Comparison of ENCODE assay signal across 22 cellular contexts in the genomic region with DNA sequence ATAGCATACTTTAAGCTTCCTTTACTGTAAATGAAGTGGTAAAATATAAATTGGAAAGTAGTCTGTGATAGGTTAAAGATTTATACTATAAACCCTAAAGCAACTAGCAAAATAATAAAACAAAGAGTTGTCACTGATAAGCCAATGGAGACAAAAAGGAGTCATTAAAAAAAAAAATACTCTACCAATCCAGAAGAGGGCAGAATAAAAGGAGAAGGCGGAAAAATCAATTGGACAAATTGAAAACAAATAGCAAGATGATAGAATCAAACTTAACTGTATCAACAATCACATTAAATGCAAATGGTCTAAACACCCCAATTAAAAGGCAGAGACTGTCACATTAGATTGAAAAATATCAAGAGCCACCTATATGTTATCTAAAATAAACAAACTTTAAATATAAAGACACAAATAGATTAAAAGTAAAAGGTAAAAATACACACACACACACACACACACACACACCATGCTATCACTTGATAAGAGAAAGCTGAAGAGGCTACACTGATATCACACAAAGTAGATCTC.
DNase-seq lines count a peak whose midpoint lies in the region; ATAC-seq, FAIRE-seq and TF ChIP-seq lines count a peak whose summit lies in the region.
"Had no signal": no experiment of that assay in that cellular context is flagged by ENCODE, and none has a peak within 500 bp of the region (broad histone marks: within the 10 kb centered on the region; RNA-seq: fewer than 3 reads in every experiment).

No MANE protein-coding gene starts in this region.

- H3K4me1 Mint-ChIP-seq in endodermal cell (no peaks in the 10 kb centered on the region), GM23338 (no peaks in the 10 kb centered on the region)
- H3K4me1 Mint-ChIP-seq: CD14-positive monocyte had no signal

- H2AFZ ChIP-seq in HepG2 (ENCODE audit: low read length) (no peak overlapping the region), Loucy (ENCODE audit: low read length) (no peak overlapping the region), GM23338 (no peak overlapping the region)

- no peak overlapping the region for H3K4me2 ChIP-seq in HepG2 (ENCODE audit: low read depth, low read length)
- no peak overlapping the region for H3K4me2 ChIP-seq in Loucy (ENCODE audit: low read depth, low read length, poor library complexity, severe bottlenecking)
- no peak overlapping the region for H3K4me2 ChIP-seq in GM23338

- H3K79me2 ChIP-seq in HepG2 (ENCODE audit: insufficient read depth, low read length) (no peaks in the 10 kb centered on the region), Loucy (ENCODE audit: insufficient read depth, low read length) (no peaks in the 10 kb centered on the region), GM23338 (replicated peaks; ENCODE audit: insufficient read depth) (no peaks in the 10 kb centered on the region; the same call in 1 of the 2 replicates)

- DNase-seq in HepG2 (ENCODE audit: low spot score) (no peak), right lobe of liver (no peak), endodermal cell (no peak), NOMO-1 (lab: John Stamatoyannopoulos, UW; ENCODE audit: unreplicated experiment in 2 of 2) (no peak), GM23338 (ENCODE audit: low spot score) (no peak), NCI-H187 (lab: John Stamatoyannopoulos, UW) (no peak), right atrium auricular region (ENCODE audit: low spot score) (no peak)
- DNase-seq: activated CD4-positive, CD25-positive, alpha-beta regulatory T cell; activated CD8-positive, alpha-beta T cell treated with anti-CD3 and anti-CD28 coated beads, Interleukin-2, amount 10 ng/mL, durations not matched to agents 7 days and 5 days; activated naive CD4-positive, alpha-beta T cell treated with anti-CD3 and anti-CD28 coated beads for 36 hours; activated T-cell treated with anti-CD3 and anti-CD28 coated beads, Interleukin-2, amount 50 U/mL, for 1 hour; dermis blood vessel endothelial cell; DMS 273 treated with DMSO at 0.1 percent for 48 hours; hypothalamus; mucosa of descending colon; NCI-H1105 treated with DMSO at 0.1 percent for 48 hours; NCI-H510A; T1000; uterus had no signal

- in situ Hi-C loops in HepG2 (cut with HindIII; ENCODE audit: extremely low pct_ligation_motif_present, low pct_unique_long_range_greater_than_20kb): no loop called here

- H3K4me3 Mint-ChIP-seq in endodermal cell (no peak overlapping the region), GM23338 (no peak overlapping the region)
- H3K4me3 Mint-ChIP-seq: activated CD8-positive, alpha-beta T cell treated with anti-CD3 and anti-CD28 coated beads, Interleukin-2, amount 10 ng/mL, durations not matched to agents 7 days and 5 days; activated naive CD4-positive, alpha-beta T cell treated with anti-CD3 and anti-CD28 coated beads for 36 hours; CD14-positive monocyte had no signal

- H3F3A ChIP-seq in Loucy (ENCODE audit: low read depth) (no peaks in the 10 kb centered on the region), GM23338 (replicated peaks; ENCODE audit: low read depth) (no peaks in the 10 kb centered on the region)

- H3K36me3 ChIP-seq in HepG2 (replicated peaks in 1 of 2; ENCODE audit: control insufficient read depth in 1 of 2, insufficient read depth in 2 of 2, low read length in 2 of 2) (peaks cover 18 to 61% of the 10 kb centered on the region in 2 experiments), right lobe of liver (peaks cover 0 to 40% (median 7%) of the 10 kb centered on the region in 4 donors), Loucy (ENCODE audit: insufficient read depth, low read length) (peaks cover 75% of the 10 kb centered on the region), endodermal cell (ENCODE audit: control insufficient read depth, insufficient read depth, low read length) (peaks cover 91% of the 10 kb centered on the region), GM23338 (ENCODE audit: insufficient read depth) (no peaks in the 10 kb centered on the region; the same call in 1 of the 2 replicates), right atrium auricular region (peaks cover 28% of the 10 kb centered on the region)
- H3K36me3 ChIP-seq: prostate gland, uterus had no signal

- H3K9me3 Mint-ChIP-seq in endodermal cell: peaks cover 17% of the 10 kb centered on the region
- H3K9me3 Mint-ChIP-seq in GM23338: no peaks in the 10 kb centered on the region

- H3K27me3 Mint-ChIP-seq in endodermal cell (ENCODE audit: insufficient read depth): no peaks in the 10 kb centered on the region
- H3K27me3 Mint-ChIP-seq in GM23338 (ENCODE audit: insufficient read depth, low read depth, poor library complexity): no peaks in the 10 kb centered on the region

- no peak for TF ChIP-seq RAD21 in HepG2 (CRISPR knock-in tag; IDR thresholded peaks at IDR 0.05)

- TF ChIP-seq EP300 in HepG2 (IDR thresholded peaks at IDR 0.05; ENCODE audit: low read depth in 2 of 2, low read length in 2 of 2) (no peak), HepG2 (CRISPR knock-in tag; IDR thresholded peaks at IDR 0.05; ENCODE audit: borderline replicate concordance) (no peak)

- intact Hi-C loops in HepG2 (cut with micrococcal nuclease; ENCODE audit: unreplicated experiment): no loop called here
- intact Hi-C loops in right lobe of liver (cut with DNase I): no loop called here

- no peak overlapping the region for H3K27ac ChIP-seq in HepG2 (ENCODE audit: extremely low read length, insufficient read depth, low read length)
- no peak overlapping the region for H3K27ac ChIP-seq in right lobe of liver
- no peak overlapping the region for H3K27ac ChIP-seq in endodermal cell (ENCODE audit: low read depth, low read length)
- no peak overlapping the region for H3K27ac ChIP-seq in GM23338 (ENCODE audit: low read depth)
- H3K27ac ChIP-seq in right atrium auricular region: no peak overlapping the region
- H3K27ac ChIP-seq: prostate gland, uterus had no signal

- H3K27me3 ChIP-seq in HepG2 (ENCODE audit: control insufficient read depth in 1 of 2, insufficient read depth in 2 of 2, low read length in 2 of 2) (no peaks in the 10 kb centered on the region), right lobe of liver (no peaks in the 10 kb centered on the region), Loucy (ENCODE audit: insufficient read depth, low read length, poor library complexity, severe bottlenecking) (no peaks in the 10 kb centered on the region), endodermal cell (ENCODE audit: control insufficient read depth, insufficient read depth, low read length, poor library complexity, severe bottlenecking) (no peaks in the 10 kb centered on the region), GM23338 (ENCODE audit: insufficient read depth) (no peaks in the 10 kb centered on the region), right atrium auricular region (no peaks in the 10 kb centered on the region)
- H3K27me3 ChIP-seq: uterus had no signal

- TF ChIP-seq POLR2A in HepG2 (IDR thresholded peaks at IDR 0.05; ENCODE audit: insufficient read depth in 1 of 2, low read depth in 2 of 2, low read length in 2 of 2) (no peak), right lobe of liver (IDR thresholded peaks at IDR 0.05) (no peak)

- no peak overlapping the region for H3K27ac Mint-ChIP-seq in endodermal cell
- H3K27ac Mint-ChIP-seq in GM23338: no peak overlapping the region
- H3K27ac Mint-ChIP-seq: activated CD8-positive, alpha-beta T cell treated with anti-CD3 and anti-CD28 coated beads, Interleukin-2, amount 10 ng/mL, durations not matched to agents 7 days and 5 days; activated naive CD4-positive, alpha-beta T cell treated with anti-CD3 and anti-CD28 coated beads for 36 hours had no signal

- no peaks in the 10 kb centered on the region for H3K4me1 ChIP-seq in HepG2 (ENCODE audit: insufficient read depth, low read length)
- no peaks in the 10 kb centered on the region for H3K4me1 ChIP-seq in right lobe of liver
- H3K4me1 ChIP-seq in Loucy (ENCODE audit: insufficient read depth, low read length, poor library complexity, severe bottlenecking): no peaks in the 10 kb centered on the region
- no peaks in the 10 kb centered on the region for H3K4me1 ChIP-seq in endodermal cell (ENCODE audit: control insufficient read depth, insufficient read depth, low read length)
- no peaks in the 10 kb centered on the region for H3K4me1 ChIP-seq in GM23338 (ENCODE audit: insufficient read depth)
- peaks cover 0 to 18% of the 10 kb centered on the region in 2 donors for H3K4me1 ChIP-seq in right atrium auricular region
- H3K4me1 ChIP-seq: prostate gland, uterus had no signal

- WGBS in HepG2 (ENCODE audit: low lambda C conversion rate): 98% methylated on average over 1 of the region's 1 CpG
- 100% methylated on average over 1 of the region's 1 CpG for WGBS in right lobe of liver (ENCODE audit: insufficient coverage, low coverage, low lambda C conversion rate, missing lambda C conversion rate)
- WGBS in endodermal cell (ENCODE audit: insufficient coverage in 1 of 2, insufficient read length in 1 of 2), 2 experiments: 75% methylated on average over 1 of the region's 1 CpG; no CpG with 5 or more reads in 1 of the 2 experiments

- ATAC-seq in HepG2 (no peak), right lobe of liver (no peak), GM23338 (no peak)
- ATAC-seq: activated CD8-positive, alpha-beta T cell treated with anti-CD3 and anti-CD28 coated beads, Interleukin-2, amount 10 ng/mL, durations not matched to agents 7 days and 5 days; mucosa of descending colon had no signal

- no peak overlapping the region for H3K9ac ChIP-seq in HepG2 (ENCODE audit: insufficient read depth, low read depth, low read length)
- H3K9ac ChIP-seq in Loucy (ENCODE audit: low read depth, low read length, poor library complexity, severe bottlenecking): no peak overlapping the region
- H3K9ac ChIP-seq in endodermal cell (ENCODE audit: extremely low read depth, low read length, poor library complexity, severe bottlenecking): no peak overlapping the region

- FAIRE-seq in HepG2 (lab: Jason Lieb, UNC): no peak

- BruUV-seq in HepG2 (replicated peaks; lab: Mats Ljungman, UMichigan): no TSS peak

- H4K20me1 ChIP-seq in HepG2 (ENCODE audit: insufficient read depth, low read length) (no peaks in the 10 kb centered on the region), Loucy (ENCODE audit: insufficient read depth, low read length, poor library complexity, severe bottlenecking) (no peaks in the 10 kb centered on the region), GM23338 (replicated peaks; ENCODE audit: insufficient read depth) (0 out of 2 replicates have a peak, but pooled peaks cover 5% of the 10 kb centered on the region)

- TF ChIP-seq CTCF in HepG2 (CRISPR knock-in tag; IDR thresholded peaks at IDR 0.05): no peak
- TF ChIP-seq CTCF in right lobe of liver (IDR thresholded peaks at IDR 0.05): peak in 1 of 4 donors; percentile 10
- peak; percentile 46 for TF ChIP-seq CTCF in Loucy (conservative IDR thresholded peaks at IDR 0.05; ENCODE audit: low read length)
- peak; percentile 55 for TF ChIP-seq CTCF in endodermal cell (conservative IDR thresholded peaks at IDR 0.05)
- TF ChIP-seq CTCF in GM23338 (conservative IDR thresholded peaks at IDR 0.05; ENCODE audit: low read depth in 2 of 2): peak in 1 of 2 experiments; percentile 57; a peak in 3 of 4 replicates
- no peak for TF ChIP-seq CTCF in right atrium auricular region (IDR thresholded peaks at IDR 0.05)

- POLR2A ChIA-PET in HepG2 (lab: Yijun Ruan, JAX): no interaction called here

- CTCF ChIA-PET in HepG2 (lab: Yijun Ruan, JAX; ENCODE audit: low intra/inter-chr PET ratio, low total read pairs): no interaction called here

- H3K36me3 Mint-ChIP-seq in endodermal cell (ENCODE audit: low read depth): peaks cover 74% of the 10 kb centered on the region
- peaks cover 28% of the 10 kb centered on the region; the same call in 2 of the 3 replicates for H3K36me3 Mint-ChIP-seq in GM23338 (ENCODE audit: low read depth)

- no peaks in the 10 kb centered on the region for H3K9me3 ChIP-seq in HepG2 (ENCODE audit: low read length)
- no peaks in the 10 kb centered on the region for H3K9me3 ChIP-seq in right lobe of liver
- 0 out of 2 replicates have a peak, but pooled peaks cover 4% of the 10 kb centered on the region for H3K9me3 ChIP-seq in Loucy (ENCODE audit: insufficient read depth, low read depth, low read length)
- peaks cover 27% of the 10 kb centered on the region for H3K9me3 ChIP-seq in endodermal cell (ENCODE audit: control insufficient read depth, low read length)
- H3K9me3 ChIP-seq in right atrium auricular region: peaks cover 0 to 20% of the 10 kb centered on the region in 2 donors
- H3K9me3 ChIP-seq: prostate gland, uterus had no signal

- H3K9me2 ChIP-seq in Loucy (replicated peaks; ENCODE audit: low read depth, low read length) (no peaks in the 10 kb centered on the region), GM23338 (ENCODE audit: insufficient read depth) (no peaks in the 10 kb centered on the region)

- H3K4me3 ChIP-seq in HepG2 (replicated peaks in 1 of 3; ENCODE audit: insufficient read depth in 1 of 3, low read depth in 2 of 3, low read length in 3 of 3) (no peak overlapping the region), right lobe of liver (no peak overlapping the region), Loucy (ENCODE audit: low read length, poor library complexity, severe bottlenecking) (no peak overlapping the region), endodermal cell (ENCODE audit: low read length) (no peak overlapping the region), GM23338 (no peak overlapping the region), right atrium auricular region (no peak overlapping the region)
- H3K4me3 ChIP-seq: mucosa of descending colon, prostate gland, uterus had no signal

Comparison
In these comparisons a context has a peak if more than half of its experiments do, and no peak if none do; other contexts are left out.
1. CTCF ChIP-seq: peak in Loucy (single experiment) and endodermal cell (single experiment); none in HepG2 (single experiment) and right atrium auricular region (0 of 2).